8 cellular contexts compared by ENCODE assay signal in the genomic region with DNA sequence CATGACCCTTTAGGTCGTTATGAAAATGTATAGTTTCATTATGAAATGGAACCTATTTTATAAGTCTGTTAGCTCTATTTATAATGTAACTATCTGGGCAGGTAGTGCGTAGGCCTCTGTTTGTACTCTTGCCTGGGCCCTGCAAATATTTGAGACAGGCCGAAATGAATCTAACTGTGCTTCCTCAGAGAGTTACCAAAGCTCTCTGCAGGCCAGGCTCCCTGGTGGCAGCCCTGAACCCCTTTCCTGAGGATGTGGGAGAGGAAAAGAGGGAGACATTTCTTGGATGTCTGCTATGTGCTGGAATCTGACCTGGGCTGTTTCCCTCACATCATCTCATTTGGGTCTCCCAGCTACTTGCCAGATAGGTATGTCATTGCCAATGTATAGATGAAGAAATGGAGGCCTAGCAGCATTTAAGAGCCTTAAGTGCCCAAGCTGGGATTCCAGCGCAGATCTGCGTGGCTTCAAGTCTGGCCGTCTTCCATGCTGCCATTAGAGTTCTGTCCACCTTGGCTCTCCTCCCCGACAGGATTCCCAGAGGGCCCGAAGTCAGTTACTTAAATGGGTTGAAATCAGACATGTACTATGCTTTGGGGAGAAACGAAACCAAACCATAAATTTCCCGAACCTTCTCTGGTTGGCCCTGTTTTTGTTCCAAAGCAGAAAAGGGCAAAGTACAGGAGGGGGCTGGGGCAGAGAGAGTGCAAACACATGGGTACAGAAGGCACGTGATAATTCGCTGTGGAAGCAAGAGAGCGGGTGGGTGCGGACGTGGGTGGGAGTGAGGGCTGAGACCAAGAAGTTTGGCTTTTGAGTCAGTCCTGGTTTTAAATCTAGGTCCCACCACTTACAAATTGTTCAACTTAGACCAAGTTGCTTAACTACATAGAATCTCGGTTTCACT. TPM values are rescaled to one million over a fixed set of nuclear protein-coding genes. Genes with fewer than 3 reads are reported as not detected.
DNase-seq lines count a peak whose midpoint lies in the region; ATAC-seq and TF ChIP-seq lines count a peak whose summit lies in the region.

No MANE protein-coding gene starts in this region.

- DNase-seq in CD14-positive monocyte (ENCODE audit: low spot score), result no peak
- DNase-seq in activated CD4-positive, alpha-beta T cell treated with anti-CD3 and anti-CD28 coated beads for 24 hours (ENCODE audit: low read depth in 2 of 2), result peak; percentile 72 to 79
- DNase-seq in caudate nucleus (lab: John Stamatoyannopoulos, UW), result no peak
- peak; percentile 84 for DNase-seq in stimulated activated CD4-positive, alpha-beta T cell treated with anti-CD3 and anti-CD28 coated beads, Interleukin-2, amount 100 ng/mL, for 4 hours (ENCODE audit: low read depth)
- DNase-seq in NCI-H2196 treated with DMSO at 0.1 percent for 48 hours (lab: John Stamatoyannopoulos, UW; ENCODE audit: unreplicated experiment), result no peak
- no peak for DNase-seq in NCI-H2081 treated with DMSO at 0.1 percent for 48 hours (lab: John Stamatoyannopoulos, UW)
- DNase-seq in GM19238 (ENCODE audit: insufficient read length, low spot score), result no peak

- no peaks in the 10 kb centered on the region for H3K36me3 Mint-ChIP-seq in CD14-positive monocyte

- peak overlapping the region in 4 of 7 donors; percentile 52 to 66 (median 58) for H3K27ac Mint-ChIP-seq in CD14-positive monocyte

- intact Hi-C loops in CD14-positive monocyte (cut with micrococcal nuclease), result no loop called here

- peak overlapping the region; percentile 8 for H3K27ac ChIP-seq in caudate nucleus (ENCODE audit: low read depth, low read length)

- ATAC-seq in HG03469 (IDR thresholded peaks at IDR 0.05; ENCODE audit: unreplicated experiment), result no peak

- H3K9me3 Mint-ChIP-seq in CD14-positive monocyte, result peaks cover 0 to 2% (median 0%) of the 10 kb centered on the region in 7 donors

- peaks cover 18% of the 10 kb centered on the region for H3K4me1 Mint-ChIP-seq in CD14-positive monocyte

- no peak for TF ChIP-seq CTCF in CD14-positive monocyte (IDR thresholded peaks at IDR 0.05)

- H3K4me3 Mint-ChIP-seq in CD14-positive monocyte, result peak overlapping the region in 1 of 2 donors; percentile 51

- no peaks in the 10 kb centered on the region for H3K27me3 Mint-ChIP-seq in CD14-positive monocyte (ENCODE audit: low read depth in 3 of 3)

RNA-seq across cellular contexts. Expression of gene CCR7, which starts 33.0 kb away (rescaled TPM):
- polyA plus RNA-seq in CD14-positive monocyte, result 1 to 10 TPM; 1.2 to 2.1 TPM

RNA-seq across cellular contexts. Expression of gene SMARCE1, which starts 49.3 kb away (rescaled TPM):
- polyA plus RNA-seq in CD14-positive monocyte, result 100 to 1,000 TPM; 119 to 127 TPM

Comparison
In these comparisons a context has a peak if more than half of its experiments do, and no peak if none do; other contexts are left out.
1. DNase-seq: peak in activated CD4-positive, alpha-beta T cell treated with anti-CD3 and anti-CD28 coated beads for 24 hours (2 of 2) and stimulated activated CD4-positive, alpha-beta T cell treated with anti-CD3 and anti-CD28 coated beads, Interleukin-2, amount 100 ng/mL, for 4 hours (single experiment); none in CD14-positive monocyte (single experiment), caudate nucleus (0 of 61), NCI-H2196 treated with DMSO at 0.1 percent for 48 hours (single experiment), NCI-H2081 treated with DMSO at 0.1 percent for 48 hours (single experiment) and GM19238 (single experiment).